ENCODE assay signal across 8 cellular contexts in the genomic region with DNA sequence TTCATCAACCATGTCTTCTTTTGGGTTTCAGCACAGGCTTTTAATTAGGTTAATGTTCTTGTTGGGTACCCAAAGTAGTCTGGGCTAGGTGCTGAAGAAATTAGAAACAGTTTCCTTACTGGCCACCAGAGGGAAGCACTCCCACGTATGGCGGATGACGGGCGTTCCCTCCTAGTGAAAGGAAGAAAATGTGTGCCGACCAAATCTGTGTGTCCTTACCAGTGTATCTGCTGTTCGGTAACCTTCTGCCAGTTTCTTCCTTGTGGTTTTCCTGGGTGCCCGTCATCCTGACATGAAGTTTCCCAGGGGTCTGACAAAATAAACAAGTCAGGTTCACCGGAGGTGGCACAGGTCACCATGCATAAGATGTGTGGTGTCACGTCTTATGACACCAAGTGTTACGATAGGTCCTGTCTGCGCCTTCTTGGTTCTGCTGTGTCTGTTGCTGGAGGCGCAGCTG. TPM values are rescaled to one million over a fixed set of nuclear protein-coding genes. Genes with fewer than 3 reads are reported as not detected.
DNase-seq lines count a peak whose midpoint lies in the region; ATAC-seq lines count a peak whose summit lies in the region.

No MANE protein-coding gene starts in this region.

- H3K9me3 ChIP-seq in effector memory CD4-positive, alpha-beta T cell (ENCODE audit: control insufficient read depth, low read length): no peaks in the 10 kb centered on the region

- peaks cover 34% of the 10 kb centered on the region for H3K36me3 Mint-ChIP-seq in activated CD4-positive, alpha-beta memory T cell treated with anti-CD3 and anti-CD28 coated beads, Interleukin-2, amount 10 ng/mL, durations not matched to agents 7 days and 5 days (ENCODE audit: low read depth)
- H3K36me3 Mint-ChIP-seq in stimulated activated effector memory CD8-positive, alpha-beta T cell treated with anti-CD3 and anti-CD28 coated beads, Interleukin-12 subunit alpha, Interleukin-12 subunit beta, amount 100 ng/mL, for 72 hours: peaks cover 99% of the 10 kb centered on the region

- CTCF ChIA-PET in activated CD4-positive, alpha-beta memory T cell treated with anti-CD3 and anti-CD28 coated beads, Interleukin-2, amount 10 ng/mL, durations not matched to agents 7 days and 5 days (lab: Charles Lee): interaction anchor here (1.0 to 2.8 kb wide), 10 partner anchors 13 to 151 kb away, joined by 3 to 18 read pairs (median 6); a partner anchor contains a TSS

- H3K27ac Mint-ChIP-seq in activated CD4-positive, alpha-beta memory T cell treated with anti-CD3 and anti-CD28 coated beads, Interleukin-2, amount 10 ng/mL, durations not matched to agents 7 days and 5 days: no peak overlapping the region
- no peak overlapping the region for H3K27ac Mint-ChIP-seq in stimulated activated effector memory CD8-positive, alpha-beta T cell treated with anti-CD3 and anti-CD28 coated beads, Interleukin-12 subunit alpha, Interleukin-12 subunit beta, amount 100 ng/mL, for 72 hours

- no peak overlapping the region for H3K4me3 Mint-ChIP-seq in activated CD4-positive, alpha-beta memory T cell treated with anti-CD3 and anti-CD28 coated beads, Interleukin-2, amount 10 ng/mL, durations not matched to agents 7 days and 5 days
- no peak overlapping the region for H3K4me3 Mint-ChIP-seq in stimulated activated effector memory CD8-positive, alpha-beta T cell treated with anti-CD3 and anti-CD28 coated beads, Interleukin-12 subunit alpha, Interleukin-12 subunit beta, amount 100 ng/mL, for 72 hours

- H3K4me3 ChIP-seq in effector memory CD4-positive, alpha-beta T cell (ENCODE audit: insufficient read depth, low read depth, low read length, poor library complexity, severe bottlenecking): no peak overlapping the region

- ATAC-seq in HG02885 (IDR thresholded peaks at IDR 0.05; ENCODE audit: poor library complexity, unreplicated experiment): peak; percentile 59
- peak; percentile 85 for ATAC-seq in stimulated activated effector memory CD8-positive, alpha-beta T cell treated with anti-CD3 and anti-CD28 coated beads, Interleukin-12 subunit alpha, Interleukin-12 subunit beta, amount 100 ng/mL, for 72 hours

- POLR2A ChIA-PET in activated CD4-positive, alpha-beta memory T cell treated with anti-CD3 and anti-CD28 coated beads, Interleukin-2, amount 10 ng/mL, durations not matched to agents 7 days and 5 days (lab: Charles Lee): interaction anchor here (1.1 to 2.0 kb wide), 2 partner anchors 51 to 153 kb away, joined by 4 to 5 read pairs; no protein-coding TSS in a partner anchor

- peaks cover 20% of the 10 kb centered on the region for H3K36me3 ChIP-seq in effector memory CD4-positive, alpha-beta T cell (ENCODE audit: control insufficient read depth, insufficient read depth, low read length)

- H3K27me3 Mint-ChIP-seq in activated CD4-positive, alpha-beta memory T cell treated with anti-CD3 and anti-CD28 coated beads, Interleukin-2, amount 10 ng/mL, durations not matched to agents 7 days and 5 days: no peaks in the 10 kb centered on the region

- DNase-seq in DMS53 (lab: John Stamatoyannopoulos, UW): peak; percentile 86
- DNase-seq in NCI-H774 (lab: John Stamatoyannopoulos, UW): peak; percentile 42
- peak; percentile 60 for DNase-seq in activated CD4-positive, alpha-beta memory T cell treated with anti-CD3 and anti-CD28 coated beads, Interleukin-2, amount 10 ng/mL, durations not matched to agents 7 days and 5 days
- peak in 2 of 3 donors; percentile 11 to 25 for DNase-seq in effector memory CD4-positive, alpha-beta T cell
- peak; percentile 14 for DNase-seq in middle frontal gyrus (ENCODE audit: extremely low spot score, low spot score)
- peak; percentile 47 to 57 for DNase-seq in stimulated activated effector memory CD8-positive, alpha-beta T cell treated with anti-CD3 and anti-CD28 coated beads, Interleukin-12 subunit alpha, Interleukin-12 subunit beta, amount 100 ng/mL, for 72 hours (ENCODE audit: low spot score in 2 of 2)
- no peak for DNase-seq in OCI-M2 (lab: John Stamatoyannopoulos, UW; ENCODE audit: unreplicated experiment)

- peaks cover 5% of the 10 kb centered on the region for H3K4me1 Mint-ChIP-seq in activated CD4-positive, alpha-beta memory T cell treated with anti-CD3 and anti-CD28 coated beads, Interleukin-2, amount 10 ng/mL, durations not matched to agents 7 days and 5 days
- peaks cover 8% of the 10 kb centered on the region for H3K4me1 Mint-ChIP-seq in stimulated activated effector memory CD8-positive, alpha-beta T cell treated with anti-CD3 and anti-CD28 coated beads, Interleukin-12 subunit alpha, Interleukin-12 subunit beta, amount 100 ng/mL, for 72 hours

- no peaks in the 10 kb centered on the region for H3K27me3 ChIP-seq in effector memory CD4-positive, alpha-beta T cell (replicated peaks; ENCODE audit: control insufficient read depth, insufficient read depth, low read length, poor library complexity, severe bottlenecking)

- no peaks in the 10 kb centered on the region for H3K9me3 Mint-ChIP-seq in activated CD4-positive, alpha-beta memory T cell treated with anti-CD3 and anti-CD28 coated beads, Interleukin-2, amount 10 ng/mL, durations not matched to agents 7 days and 5 days
- no peaks in the 10 kb centered on the region for H3K9me3 Mint-ChIP-seq in stimulated activated effector memory CD8-positive, alpha-beta T cell treated with anti-CD3 and anti-CD28 coated beads, Interleukin-12 subunit alpha, Interleukin-12 subunit beta, amount 100 ng/mL, for 72 hours

- no peaks in the 10 kb centered on the region for H3K4me1 ChIP-seq in effector memory CD4-positive, alpha-beta T cell (ENCODE audit: control insufficient read depth, insufficient read depth, low read length, poor library complexity, severe bottlenecking)

- H3K27ac ChIP-seq in effector memory CD4-positive, alpha-beta T cell (ENCODE audit: insufficient read depth, low read length, poor library complexity, severe bottlenecking): no peak overlapping the region

RNA-seq across cellular contexts. Expression of a gene that starts 6.0 kb away (rescaled TPM):
- total RNA-seq in activated CD4-positive, alpha-beta memory T cell treated with anti-CD3 and anti-CD28 coated beads, Interleukin-2, amount 10 ng/mL, durations not matched to agents 7 days and 5 days: not detected

RNA-seq across cellular contexts. Expression of a gene that starts 45.0 kb away (rescaled TPM):
- 10 to 100 TPM; 10.8 to 11.0 TPM for total RNA-seq in activated CD4-positive, alpha-beta memory T cell treated with anti-CD3 and anti-CD28 coated beads, Interleukin-2, amount 10 ng/mL, durations not matched to agents 7 days and 5 days
